28 cellular contexts compared by ENCODE assay signal in genomic region chr9:69719368-69719767, GRCh38. TPM values are rescaled to one million over a fixed set of nuclear protein-coding genes. Genes with fewer than 3 reads are reported as not detected.
DNase-seq lines count a peak whose midpoint lies in the region; ATAC-seq and TF ChIP-seq lines count a peak whose summit lies in the region.
"Had no signal": no experiment of that assay in that cellular context is flagged by ENCODE, and none has a peak within 500 bp of the region (broad histone marks: within the 10 kb centered on the region; RNA-seq: fewer than 3 reads in every experiment).

No MANE protein-coding gene starts in this region.

- DNase-seq in A673 (ENCODE audit: low spot score) (peak; percentile 11), T-helper 17 cell (no peak), colonic mucosa (no peak), mesenchymal stem cell (peak; percentile 50), RWPE1 (ENCODE audit: low spot score) (no peak), body of pancreas (no peak), endothelial cell (ENCODE audit: low spot score) (no peak)
- DNase-seq in stimulated activated naive CD8-positive, alpha-beta T cell treated with anti-CD3 and anti-CD28 coated beads, Interleukin-15, Interleukin-2, amounts not matched to agents 100 U/mL and 50 U/mL, for 24 hours = no peak
- DNase-seq: activated CD8-positive, alpha-beta memory T cell treated with anti-CD3 and anti-CD28 coated beads, Interleukin-2, amount 10 ng/mL, durations not matched to agents 7 days and 5 days; activated naive CD4-positive, alpha-beta T cell treated with anti-CD3 and anti-CD28 coated beads for 36 hours; activated T-cell treated with anti-CD3 and anti-CD28 coated beads, Interleukin-2, amount 50 U/mL, for 72 hours; AML-193; amniotic stem cell; Calu3; CD4-positive, CD25-positive, alpha-beta regulatory T cell; DMS79 treated with DMSO at 0.1 percent for 48 hours; GDM1; hippocampal formation; left cardiac atrium; NCI-H1930; NCI-H510A treated with DMSO at 0.1 percent for 48 hours; ovary; stimulated activated CD4-positive, alpha-beta T cell treated with anti-CD3 and anti-CD28 coated beads, Interleukin-1b, Interleukin-23, amount 100 ng/mL, for 48 hours; stimulated activated naive CD4-positive, alpha-beta T cell treated with Interleukin-2 at 50 U/mL for 16 hours; T-cell had no signal

- POLR2A ChIA-PET in A673 (lab: Charles Lee; ENCODE audit: low non-redundant PET) (no interaction called here), RWPE1 (lab: Yijun Ruan, JAX; ENCODE audit: low non-redundant PET) (no interaction called here)

- H3K27ac Mint-ChIP-seq in T-helper 17 cell (peak overlapping the region; percentile 51), endothelial cell (ENCODE audit: unreplicated experiment) (no peak overlapping the region)
- H3K27ac Mint-ChIP-seq: activated CD8-positive, alpha-beta memory T cell treated with anti-CD3 and anti-CD28 coated beads, Interleukin-2, amount 10 ng/mL, durations not matched to agents 7 days and 5 days; activated naive CD4-positive, alpha-beta T cell treated with anti-CD3 and anti-CD28 coated beads for 36 hours; activated T-cell treated with anti-CD3 and anti-CD28 coated beads, Interleukin-2, amount 50 U/mL, for 72 hours; dendritic cell treated with granulocyte-macrophage colony-stimulating factor and Interleukin-4, amounts not matched to agents 40 ng/mL and 50 ng/mL, for 4 days; T-cell had no signal

- no peak overlapping the region for H2AFZ ChIP-seq in mesenchymal stem cell (ENCODE audit: low read depth, low read length)

- H3K23ac ChIP-seq in mesenchymal stem cell (ENCODE audit: low read length in 2 of 2) = no peak overlapping the region

- CTCF ChIA-PET in A673 (lab: Charles Lee) (no interaction called here), RWPE1 (lab: Yijun Ruan, JAX) (no interaction called here)

- ATAC-seq in T-helper 17 cell (no peak), body of pancreas (no peak)
- no peak for ATAC-seq in stimulated activated naive CD8-positive, alpha-beta T cell treated with anti-CD3 and anti-CD28 coated beads, Interleukin-15, Interleukin-2, amounts not matched to agents 100 U/mL and 50 U/mL, for 24 hours
- ATAC-seq: activated CD8-positive, alpha-beta memory T cell treated with anti-CD3 and anti-CD28 coated beads, Interleukin-2, amount 10 ng/mL, durations not matched to agents 7 days and 5 days; activated T-cell treated with anti-CD3 and anti-CD28 coated beads, Interleukin-2, amount 50 U/mL, for 72 hours; left cardiac atrium; T-cell had no signal

- no peaks in the 10 kb centered on the region for H3K9me3 Mint-ChIP-seq in endothelial cell (ENCODE audit: unreplicated experiment)
- H3K9me3 Mint-ChIP-seq: activated naive CD4-positive, alpha-beta T cell treated with anti-CD3 and anti-CD28 coated beads for 36 hours; activated T-cell treated with anti-CD3 and anti-CD28 coated beads, Interleukin-2, amount 50 U/mL, for 72 hours; CD4-positive, CD25-positive, alpha-beta regulatory T cell; dendritic cell treated with granulocyte-macrophage colony-stimulating factor and Interleukin-4, amounts not matched to agents 40 ng/mL and 50 ng/mL, for 4 days; T-cell had no signal

- H3K9me3 ChIP-seq in A673 (ENCODE audit: low read depth, low read length, poor library complexity, severe bottlenecking) (no peaks in the 10 kb centered on the region), T-helper 17 cell (ENCODE audit: control insufficient read depth, low read length, poor library complexity, severe bottlenecking) (no peaks in the 10 kb centered on the region), colonic mucosa (no peaks in the 10 kb centered on the region), mesenchymal stem cell (ENCODE audit: control insufficient read depth, low read length) (peaks cover 7% of the 10 kb centered on the region), body of pancreas (no peaks in the 10 kb centered on the region)
- H3K9me3 ChIP-seq: esophagus muscularis mucosa, ovary had no signal

- H4K91ac ChIP-seq in mesenchymal stem cell (ENCODE audit: low read length) = no peak overlapping the region

- H3K27me3 Mint-ChIP-seq in T-helper 17 cell (no peaks in the 10 kb centered on the region), endothelial cell (ENCODE audit: unreplicated experiment) (no peaks in the 10 kb centered on the region)
- H3K27me3 Mint-ChIP-seq: activated CD8-positive, alpha-beta memory T cell treated with anti-CD3 and anti-CD28 coated beads, Interleukin-2, amount 10 ng/mL, durations not matched to agents 7 days and 5 days; CD4-positive, CD25-positive, alpha-beta regulatory T cell; dendritic cell treated with granulocyte-macrophage colony-stimulating factor and Interleukin-4, amounts not matched to agents 40 ng/mL and 50 ng/mL, for 4 days; T-cell had no signal

- peaks cover 8% of the 10 kb centered on the region for H3K36me3 Mint-ChIP-seq in T-helper 17 cell (ENCODE audit: low read depth)
- peaks cover 43% of the 10 kb centered on the region for H3K36me3 Mint-ChIP-seq in endothelial cell (ENCODE audit: low read depth, unreplicated experiment)

- H3K27ac ChIP-seq in A673 (ENCODE audit: low read depth, low read length, poor library complexity, severe bottlenecking) (no peak overlapping the region), colonic mucosa (peak overlapping the region; percentile 74), mesenchymal stem cell (ENCODE audit: low read length, poor library complexity, severe bottlenecking) (no peak overlapping the region), RWPE1 (no peak overlapping the region), body of pancreas (no peak overlapping the region)
- H3K27ac ChIP-seq: cardiac muscle cell, esophagus muscularis mucosa, ovary had no signal

- no peak overlapping the region for H2BK12ac ChIP-seq in mesenchymal stem cell (ENCODE audit: low read length in 2 of 2)

- H3K4me1 Mint-ChIP-seq in T-helper 17 cell = peaks cover under 1% of the 10 kb centered on the region
- no peaks in the 10 kb centered on the region for H3K4me1 Mint-ChIP-seq in endothelial cell (ENCODE audit: unreplicated experiment)
- H3K4me1 Mint-ChIP-seq: activated CD8-positive, alpha-beta memory T cell treated with anti-CD3 and anti-CD28 coated beads, Interleukin-2, amount 10 ng/mL, durations not matched to agents 7 days and 5 days; T-cell had no signal

- H3K14ac ChIP-seq in mesenchymal stem cell (ENCODE audit: low read length in 2 of 2) = no peak overlapping the region

- H3K4me1 ChIP-seq in A673 (ENCODE audit: insufficient read depth, low read length, poor library complexity, severe bottlenecking) = no peaks in the 10 kb centered on the region
- peaks cover 9% of the 10 kb centered on the region for H3K4me1 ChIP-seq in colonic mucosa
- H3K4me1 ChIP-seq in mesenchymal stem cell (ENCODE audit: control insufficient read depth, insufficient read depth, low read depth, low read length) = no peaks in the 10 kb centered on the region
- H3K4me1 ChIP-seq in body of pancreas = no peaks in the 10 kb centered on the region
- H3K4me1 ChIP-seq: esophagus muscularis mucosa had no signal

- no peak overlapping the region for H3K4me2 ChIP-seq in mesenchymal stem cell (ENCODE audit: low read length, poor library complexity, severe bottlenecking)

- no peak overlapping the region for H4K8ac ChIP-seq in mesenchymal stem cell (ENCODE audit: low read length)

- no peak overlapping the region for H3K18ac ChIP-seq in mesenchymal stem cell (ENCODE audit: low read depth in 1 of 2, low read length in 2 of 2)

- WGBS in mesenchymal stem cell = 98% methylated on average over 2 of the region's 3 CpGs
- WGBS in body of pancreas, 2 donors = 88 to 100% methylated on average over 3 of the region's 3 CpGs

- TF ChIP-seq CTCF in A673 (conservative IDR thresholded peaks at IDR 0.05; ENCODE audit: low read depth, low read length) (no peak), colonic mucosa (IDR thresholded peaks at IDR 0.05) (no peak), RWPE1 (conservative IDR thresholded peaks at IDR 0.05; ENCODE audit: low read depth) (no peak), body of pancreas (IDR thresholded peaks at IDR 0.05) (no peak), endothelial cell (IDR thresholded peaks at IDR 0.05; ENCODE audit: unreplicated experiment) (no peak)

- TF ChIP-seq POLR2A in body of pancreas (IDR thresholded peaks at IDR 0.05) = no peak

- no TSS peak for BruUV-seq in A673 (replicated peaks; lab: Mats Ljungman, UMichigan)

- H3K79me1 ChIP-seq in mesenchymal stem cell (replicated peaks; ENCODE audit: low read length, poor library complexity, severe bottlenecking) = peaks cover 9% of the 10 kb centered on the region

- H3K9ac ChIP-seq in colonic mucosa (ENCODE audit: low read depth in 2 of 2, low read length in 2 of 2) (no peak overlapping the region), mesenchymal stem cell (ENCODE audit: low read length) (no peak overlapping the region)

- H2AK5ac ChIP-seq in mesenchymal stem cell (ENCODE audit: low read length, severe bottlenecking) = no peak overlapping the region

- H2BK120ac ChIP-seq in mesenchymal stem cell (ENCODE audit: low read depth, low read length) = no peak overlapping the region

- H2BK15ac ChIP-seq in mesenchymal stem cell (ENCODE audit: low read depth, poor library complexity, severe bottlenecking) = no peak overlapping the region

- H3K4ac ChIP-seq in mesenchymal stem cell (ENCODE audit: low read depth in 1 of 2, low read length in 2 of 2) = no peak overlapping the region

- no peak overlapping the region for H3K4me3 Mint-ChIP-seq in T-helper 17 cell
- no peak overlapping the region for H3K4me3 Mint-ChIP-seq in endothelial cell (ENCODE audit: unreplicated experiment)
- H3K4me3 Mint-ChIP-seq: activated CD8-positive, alpha-beta memory T cell treated with anti-CD3 and anti-CD28 coated beads, Interleukin-2, amount 10 ng/mL, durations not matched to agents 7 days and 5 days; activated naive CD4-positive, alpha-beta T cell treated with anti-CD3 and anti-CD28 coated beads for 36 hours; activated T-cell treated with anti-CD3 and anti-CD28 coated beads, Interleukin-2, amount 50 U/mL, for 72 hours; CD4-positive, CD25-positive, alpha-beta regulatory T cell; dendritic cell treated with granulocyte-macrophage colony-stimulating factor and Interleukin-4, amounts not matched to agents 40 ng/mL and 50 ng/mL, for 4 days; T-cell had no signal

- peaks cover 8% of the 10 kb centered on the region for H3K36me3 ChIP-seq in A673 (ENCODE audit: insufficient read depth, low read length, poor library complexity, severe bottlenecking)
- H3K36me3 ChIP-seq in colonic mucosa = no peaks in the 10 kb centered on the region
- H3K36me3 ChIP-seq in mesenchymal stem cell (ENCODE audit: control insufficient read depth in 1 of 2, insufficient read depth in 2 of 2, low read depth in 1 of 2, low read length in 2 of 2) = peaks cover 7 to 87% of the 10 kb centered on the region in 2 experiments
- peaks cover 1 to 5% of the 10 kb centered on the region in 2 donors for H3K36me3 ChIP-seq in body of pancreas (replicated peaks in 1 of 2; ENCODE audit: insufficient read depth in 1 of 2, low read depth in 2 of 2)
- H3K36me3 ChIP-seq: ovary had no signal

- H3K27me3 ChIP-seq in A673 (replicated peaks; ENCODE audit: insufficient read depth, low read depth, low read length, poor library complexity) (no peaks in the 10 kb centered on the region), colonic mucosa (no peaks in the 10 kb centered on the region), mesenchymal stem cell (ENCODE audit: control insufficient read depth in 1 of 2, insufficient read depth in 1 of 2, low read length in 2 of 2) (no peaks in the 10 kb centered on the region), body of pancreas (no peaks in the 10 kb centered on the region)
- H3K27me3 ChIP-seq: cardiac muscle cell, esophagus muscularis mucosa, ovary had no signal

- intact Hi-C loops in A673 (cut with micrococcal nuclease; ENCODE audit: unreplicated experiment) (no loop called here), colonic mucosa (cut with DNase I) (no loop called here), body of pancreas (cut with DNase I) (no loop called here)

- no peak overlapping the region for H2BK5ac ChIP-seq in mesenchymal stem cell (ENCODE audit: low read depth, low read length, poor library complexity, severe bottlenecking)

- no peak overlapping the region for H3K4me3 ChIP-seq in A673 (ENCODE audit: low read depth, low read length, poor library complexity, severe bottlenecking)
- no peak overlapping the region for H3K4me3 ChIP-seq in colonic mucosa
- H3K4me3 ChIP-seq in mesenchymal stem cell (ENCODE audit: insufficient read depth in 1 of 2, low read depth in 1 of 2, low read length in 2 of 2) = no peak overlapping the region
- H3K4me3 ChIP-seq in body of pancreas = no peak overlapping the region
- H3K4me3 ChIP-seq: cardiac muscle cell, esophagus muscularis mucosa, ovary had no signal

RNA-seq across cellular contexts. Expression of gene PTAR1, which starts 40.4 kb away (rescaled TPM):
- total RNA-seq in A673 (2021) = 60.9 and 61.5 TPM in 2 replicates
- total RNA-seq in T-helper 17 cell = 10 to 100 TPM; 56.7 to 70.6 TPM
- 10 to 100 TPM; 45.3 to 64.4 TPM for total RNA-seq in colonic mucosa
- 17.4 TPM for polyA plus RNA-seq in mesenchymal stem cell (2013, experiment 1 of 2)
- 16.4 TPM for polyA plus RNA-seq in mesenchymal stem cell (2013, experiment 2 of 2)
- total RNA-seq in body of pancreas = 10 to 100 TPM; 35.8 to 41.9 TPM
- total RNA-seq in endothelial cell (ENCODE audit: unreplicated experiment) = 32.5 TPM

RNA-seq across cellular contexts. Expression of gene APBA1, which starts 47.2 kb away (rescaled TPM):
- total RNA-seq in A673 (2021) = 0.13 and 0.15 TPM in 2 replicates
- 1 to 10 TPM in 1 of 2 donors, under 1 TPM in 1; 0.31 to 2.3 TPM for total RNA-seq in T-helper 17 cell
- total RNA-seq in colonic mucosa = 1 to 10 TPM; 6.3 to 7.5 TPM
- 8.1 TPM for polyA plus RNA-seq in mesenchymal stem cell (2013, experiment 1 of 2)
- 7.5 TPM for polyA plus RNA-seq in mesenchymal stem cell (2013, experiment 2 of 2)
- 1 to 10 TPM; 3.3 to 3.6 TPM for total RNA-seq in body of pancreas
- total RNA-seq in endothelial cell (ENCODE audit: unreplicated experiment) = 8.4 TPM
- polyA plus RNA-seq: CD4-positive, CD25-positive, alpha-beta regulatory T cell had no signal

Comparison
In these comparisons a context has a peak if more than half of its experiments do, and no peak if none do; other contexts are left out.
1. DNase-seq: peak in A673 (single experiment) and mesenchymal stem cell (single experiment); none in T-helper 17 cell (0 of 3), colonic mucosa (single experiment), RWPE1 (single experiment), body of pancreas (0 of 4), stimulated activated naive CD8-positive, alpha-beta T cell treated with anti-CD3 and anti-CD28 coated beads, Interleukin-15, Interleukin-2, amounts not matched to agents 100 U/mL and 50 U/mL, for 24 hours (single experiment) and endothelial cell (single experiment).